ENCODE assay signal across 16 cellular contexts in genomic region chr20:59120491-59120890, GRCh38. TPM values are rescaled to one million over a fixed set of nuclear protein-coding genes. Genes with fewer than 3 reads are reported as not detected.
DNase-seq lines count a peak whose midpoint lies in the region; ATAC-seq and TF ChIP-seq lines count a peak whose summit lies in the region.
"Had no signal": no experiment of that assay in that cellular context is flagged by ENCODE, and none has a peak within 500 bp of the region (broad histone marks: within the 10 kb centered on the region; RNA-seq: fewer than 3 reads in every experiment).

No MANE protein-coding gene starts in this region.

- WGBS in tibial nerve, 2 donors = 52 to 56% methylated on average over 7 of the region's 7 CpGs

- TF ChIP-seq EP300 in tibial nerve (IDR thresholded peaks at IDR 0.05) = no peak

- no peaks in the 10 kb centered on the region for H3K36me3 ChIP-seq in neutrophil
- no peaks in the 10 kb centered on the region for H3K36me3 ChIP-seq in tibial nerve

- H3K9me3 Mint-ChIP-seq in activated CD8-positive, alpha-beta memory T cell treated with anti-CD3 and anti-CD28 coated beads, Interleukin-2, amount 10 ng/mL, durations not matched to agents 7 days and 5 days (ENCODE audit: low read depth) = peaks cover 2% of the 10 kb centered on the region
- peaks cover 10% of the 10 kb centered on the region for H3K9me3 Mint-ChIP-seq in activated T-helper 2 cell treated with anti-CD3 and anti-CD28 coated beads, Interferon-gamma antibody, Interleukin-2, Interleukin-4, amounts not matched to agents 10 μg/mL and 5 μg/mL and 100 μg/mL, durations not matched to agents 14 hours and 24 hours and 36 hours

- no peak for TF ChIP-seq CTCF in neutrophil (IDR thresholded peaks at IDR 0.05)
- no peak for TF ChIP-seq CTCF in tibial nerve (IDR thresholded peaks at IDR 0.05)

- peak; percentile 62 for DNase-seq in activated CD8-positive, alpha-beta memory T cell treated with anti-CD3 and anti-CD28 coated beads, Interleukin-2, amount 10 ng/mL, durations not matched to agents 7 days and 5 days
- no peak for DNase-seq in activated CD8-positive, alpha-beta memory T cell treated with anti-CD3 and anti-CD28 coated beads, Interleukin-2, amount 50 U/mL, for 4 hours
- DNase-seq in NOMO-1 (lab: John Stamatoyannopoulos, UW; ENCODE audit: unreplicated experiment in 2 of 2) = peak; percentile 57 to 81
- no peak for DNase-seq in activated T-helper 2 cell treated with anti-CD3 and anti-CD28 coated beads, Interferon-gamma antibody, Interleukin-2, Interleukin-4, amounts not matched to agents 10 μg/mL and 5 μg/mL and 100 μg/mL, durations not matched to agents 14 hours and 24 hours and 36 hours (ENCODE audit: low spot score)
- DNase-seq in effector CD4-positive, alpha-beta T cell = no peak
- DNase-seq in DMS 273 treated with DMSO at 0.1 percent for 48 hours (lab: John Stamatoyannopoulos, UW) = no peak
- no peak for DNase-seq in tibial nerve (ENCODE audit: low spot score in 2 of 2)
- DNase-seq: left colon, NCI-H1092 treated with DMSO at 0.1 percent for 48 hours, NCI-H510A treated with DMSO at 0.1 percent for 48 hours, SHP77 had no signal

- H3K4me3 Mint-ChIP-seq in activated CD8-positive, alpha-beta memory T cell treated with anti-CD3 and anti-CD28 coated beads, Interleukin-2, amount 10 ng/mL, durations not matched to agents 7 days and 5 days = no peak overlapping the region
- no peak overlapping the region for H3K4me3 Mint-ChIP-seq in activated T-helper 2 cell treated with anti-CD3 and anti-CD28 coated beads, Interferon-gamma antibody, Interleukin-2, Interleukin-4, amounts not matched to agents 10 μg/mL and 5 μg/mL and 100 μg/mL, durations not matched to agents 14 hours and 24 hours and 36 hours (ENCODE audit: low read depth)

- H3K9me3 ChIP-seq in neutrophil = no peaks in the 10 kb centered on the region
- peaks cover 0 to 6% (median 0%) of the 10 kb centered on the region in 4 donors for H3K9me3 ChIP-seq in tibial nerve

- peaks cover 22% of the 10 kb centered on the region for H3K27me3 Mint-ChIP-seq in activated CD8-positive, alpha-beta memory T cell treated with anti-CD3 and anti-CD28 coated beads, Interleukin-2, amount 10 ng/mL, durations not matched to agents 7 days and 5 days
- H3K27me3 Mint-ChIP-seq in activated T-helper 2 cell treated with anti-CD3 and anti-CD28 coated beads, Interferon-gamma antibody, Interleukin-2, Interleukin-4, amounts not matched to agents 10 μg/mL and 5 μg/mL and 100 μg/mL, durations not matched to agents 14 hours and 24 hours and 36 hours (ENCODE audit: low read depth) = peaks cover 4% of the 10 kb centered on the region

- H3K27ac ChIP-seq in neutrophil = peak overlapping the region; percentile 75
- no peak overlapping the region for H3K27ac ChIP-seq in tibial nerve
- H3K27ac ChIP-seq: HL-60 had no signal

- ATAC-seq in activated CD8-positive, alpha-beta memory T cell treated with anti-CD3 and anti-CD28 coated beads, Interleukin-2, amount 10 ng/mL, durations not matched to agents 7 days and 5 days = peak; percentile 18
- ATAC-seq: left colon had no signal

- CTCF ChIA-PET in activated CD8-positive, alpha-beta memory T cell treated with anti-CD3 and anti-CD28 coated beads, Interleukin-2, amount 10 ng/mL, durations not matched to agents 7 days and 5 days (lab: Charles Lee) = interaction anchor here (3.3 to 3.5 kb wide), 2 partner anchors 32 to 87 kb away, joined by 24 to 26 read pairs; no protein-coding TSS in a partner anchor

- peaks cover 2% of the 10 kb centered on the region for H3K36me3 Mint-ChIP-seq in activated CD8-positive, alpha-beta memory T cell treated with anti-CD3 and anti-CD28 coated beads, Interleukin-2, amount 10 ng/mL, durations not matched to agents 7 days and 5 days
- peaks cover 6% of the 10 kb centered on the region for H3K36me3 Mint-ChIP-seq in activated T-helper 2 cell treated with anti-CD3 and anti-CD28 coated beads, Interferon-gamma antibody, Interleukin-2, Interleukin-4, amounts not matched to agents 10 μg/mL and 5 μg/mL and 100 μg/mL, durations not matched to agents 14 hours and 24 hours and 36 hours (ENCODE audit: low read depth)

- H3K27me3 ChIP-seq in neutrophil (no peaks in the 10 kb centered on the region), tibial nerve (no peaks in the 10 kb centered on the region)

- intact Hi-C loops in activated T-helper 2 cell treated with anti-CD3 and anti-CD28 coated beads, Interferon-gamma antibody, Interleukin-2, Interleukin-4, amounts not matched to agents 10 μg/mL and 5 μg/mL and 100 μg/mL, durations not matched to agents 14 hours and 24 hours and 36 hours (cut with micrococcal nuclease) = loop anchor here (2.0 kb wide), 1 partner anchor 16 kb away; no protein-coding TSS in a partner anchor

- H3K27ac Mint-ChIP-seq in activated CD8-positive, alpha-beta memory T cell treated with anti-CD3 and anti-CD28 coated beads, Interleukin-2, amount 10 ng/mL, durations not matched to agents 7 days and 5 days = peak overlapping the region; percentile 47
- peak overlapping the region; percentile 2 for H3K27ac Mint-ChIP-seq in activated T-helper 2 cell treated with anti-CD3 and anti-CD28 coated beads, Interferon-gamma antibody, Interleukin-2, Interleukin-4, amounts not matched to agents 10 μg/mL and 5 μg/mL and 100 μg/mL, durations not matched to agents 14 hours and 24 hours and 36 hours

- TF ChIP-seq POLR2A in tibial nerve (IDR thresholded peaks at IDR 0.05) = no peak

- H3K4me3 ChIP-seq in neutrophil (ENCODE audit: low read depth in 1 of 2, low read length in 1 of 2) (no peak overlapping the region), tibial nerve (no peak overlapping the region)
- H3K4me3 ChIP-seq: skin epidermis had no signal

- H3K4me1 ChIP-seq in neutrophil (ENCODE audit: control insufficient read depth in 1 of 2, insufficient read depth in 1 of 2, low read depth in 1 of 2, low read length in 1 of 2) (peaks cover 39% of the 10 kb centered on the region in 2 experiments), tibial nerve (peaks cover 0 to 7% (median 0%) of the 10 kb centered on the region in 4 donors)

- peaks cover 53% of the 10 kb centered on the region for H3K4me1 Mint-ChIP-seq in activated CD8-positive, alpha-beta memory T cell treated with anti-CD3 and anti-CD28 coated beads, Interleukin-2, amount 10 ng/mL, durations not matched to agents 7 days and 5 days
- H3K4me1 Mint-ChIP-seq in activated T-helper 2 cell treated with anti-CD3 and anti-CD28 coated beads, Interferon-gamma antibody, Interleukin-2, Interleukin-4, amounts not matched to agents 10 μg/mL and 5 μg/mL and 100 μg/mL, durations not matched to agents 14 hours and 24 hours and 36 hours (ENCODE audit: low read depth) = peaks cover 50% of the 10 kb centered on the region

RNA-seq across cellular contexts. Expression of gene ZNF831, which starts 43.1 kb away (rescaled TPM):
- total RNA-seq in activated CD8-positive, alpha-beta memory T cell treated with anti-CD3 and anti-CD28 coated beads, Interleukin-2, amount 10 ng/mL, durations not matched to agents 7 days and 5 days = 10 to 100 TPM in 1 of 2 experiments, 1 to 10 TPM in 1; 7.9 to 10.2 TPM
- total RNA-seq in activated T-helper 2 cell treated with anti-CD3 and anti-CD28 coated beads, Interferon-gamma antibody, Interleukin-2, Interleukin-4, amounts not matched to agents 10 μg/mL and 5 μg/mL and 100 μg/mL, durations not matched to agents 14 hours and 24 hours and 36 hours = 3.0 and 3.3 TPM in 2 replicates
- 1 to 10 TPM in 1 of 4 donors, under 1 TPM in 3; under 0.01 to 1.8 (median 0.87) TPM for total RNA-seq in tibial nerve
- total RNA-seq: fibroblast of villous mesenchyme, G401 had no signal

Comparison
In these comparisons a context has a peak if more than half of its experiments do, and no peak if none do; other contexts are left out.
1. DNase-seq: peak in activated CD8-positive, alpha-beta memory T cell treated with anti-CD3 and anti-CD28 coated beads, Interleukin-2, amount 10 ng/mL, durations not matched to agents 7 days and 5 days (single experiment) and NOMO-1 (2 of 2); none in activated CD8-positive, alpha-beta memory T cell treated with anti-CD3 and anti-CD28 coated beads, Interleukin-2, amount 50 U/mL, for 4 hours (single experiment), activated T-helper 2 cell treated with anti-CD3 and anti-CD28 coated beads, Interferon-gamma antibody, Interleukin-2, Interleukin-4, amounts not matched to agents 10 μg/mL and 5 μg/mL and 100 μg/mL, durations not matched to agents 14 hours and 24 hours and 36 hours (single experiment), effector CD4-positive, alpha-beta T cell (single experiment), DMS 273 treated with DMSO at 0.1 percent for 48 hours (single experiment) and tibial nerve (0 of 2).